Comparison of ENCODE assay signal across 1 cellular context in genomic region chr4:40183615-40184411, GRCh38.
TF ChIP-seq lines count a peak whose summit lies in the region.

No MANE protein-coding gene starts in this region.

TF ChIP-seq in SK-N-SH treated with all-trans-retinoic acid at 6 μM for 48 hours, 23 proteins besides CTCF, POLR2A, EP300 and RAD21 (continued from another document):
- TF ChIP-seq TOX (CRISPR knock-in tag; IDR thresholded peaks at IDR 0.05; ENCODE audit: borderline replicate concordance) (no peak), TCF4 (CRISPR knock-in tag; IDR thresholded peaks at IDR 0.05; ENCODE audit: borderline replicate concordance) (no peak), BACH2 (CRISPR knock-in tag; IDR thresholded peaks at IDR 0.05; ENCODE audit: borderline replicate concordance) (no peak), ARNTL (CRISPR knock-in tag; IDR thresholded peaks at IDR 0.05; ENCODE audit: borderline replicate concordance, low read depth) (no peak)
TF ChIP-seq in SK-N-SH treated with all-trans-retinoic acid at 6 μM for 48 hours: peak in this region for 0.
